ENCODE assay signal across 18 cellular contexts in genomic region chr6:116467096-116467495, GRCh38.
"Had no signal": no experiment of that assay in that cellular context is flagged by ENCODE, and none has a peak within 500 bp of the region (broad histone marks: within the 10 kb centered on the region; RNA-seq: fewer than 3 reads in every experiment).

No MANE protein-coding gene starts in this region.

- DNase-seq: activated CD4-positive, alpha-beta T cell treated with anti-CD3 and anti-CD28 coated beads, Interleukin-2, amount 10 ng/mL, durations not matched to agents 24 days and 14 days; activated CD8-positive, alpha-beta T cell treated with anti-CD3 and anti-CD28 coated beads for 36 hours; activated naive CD4-positive, alpha-beta T cell treated with anti-CD3 and anti-CD28 coated beads for 36 hours; activated naive CD8-positive, alpha-beta T cell treated with anti-CD3 and anti-CD28 coated beads, Interleukin-2, amount 50 U/mL, for 24 hours; activated T-cell treated with anti-CD3 and anti-CD28 coated beads, Interleukin-2, amount 50 U/mL, for 1 hour; aorta; colonic mucosa; heart left ventricle; left ventricle myocardium superior; retina; stimulated activated CD4-positive, alpha-beta T cell treated with anti-CD3 and anti-CD28 coated beads, Interleukin-2, amount 100 ng/mL, for 24 hours; stimulated activated naive CD8-positive, alpha-beta T cell treated with anti-CD3 and anti-CD28 coated beads, Interleukin-15, amount 100 ng/mL, for 72 hours; transverse colon; uterus had no signal

- H3K9me3 Mint-ChIP-seq: activated CD4-positive, alpha-beta T cell treated with anti-CD3 and anti-CD28 coated beads, Interleukin-2, amount 10 ng/mL, durations not matched to agents 24 days and 14 days; activated CD8-positive, alpha-beta T cell treated with anti-CD3 and anti-CD28 coated beads for 36 hours; activated naive CD4-positive, alpha-beta T cell treated with anti-CD3 and anti-CD28 coated beads for 36 hours; activated naive CD8-positive, alpha-beta T cell treated with anti-CD3 and anti-CD28 coated beads, Interleukin-2, amount 50 U/mL, for 24 hours; activated T-helper 2 cell treated with anti-CD3 and anti-CD28 coated beads, Interferon-gamma antibody, Interleukin-2, Interleukin-4, amounts not matched to agents 10 μg/mL and 5 μg/mL and 100 μg/mL, durations not matched to agents 14 hours and 24 hours and 36 hours; central memory CD8-positive, alpha-beta T cell; stimulated activated naive CD8-positive, alpha-beta T cell treated with anti-CD3 and anti-CD28 coated beads, Interleukin-15, amount 100 ng/mL, for 72 hours had no signal

- ATAC-seq: activated CD8-positive, alpha-beta T cell treated with anti-CD3 and anti-CD28 coated beads for 36 hours; activated naive CD8-positive, alpha-beta T cell treated with anti-CD3 and anti-CD28 coated beads, Interleukin-2, amount 50 U/mL, for 24 hours; gastroesophageal sphincter; heart left ventricle; stimulated activated naive CD8-positive, alpha-beta T cell treated with anti-CD3 and anti-CD28 coated beads, Interleukin-15, amount 100 ng/mL, for 72 hours had no signal

- H3K27ac Mint-ChIP-seq: activated CD4-positive, alpha-beta T cell treated with anti-CD3 and anti-CD28 coated beads, Interleukin-2, amount 10 ng/mL, durations not matched to agents 24 days and 14 days; activated CD8-positive, alpha-beta T cell treated with anti-CD3 and anti-CD28 coated beads for 36 hours; activated naive CD4-positive, alpha-beta T cell treated with anti-CD3 and anti-CD28 coated beads for 36 hours; activated naive CD8-positive, alpha-beta T cell treated with anti-CD3 and anti-CD28 coated beads, Interleukin-2, amount 50 U/mL, for 24 hours; activated T-helper 2 cell treated with anti-CD3 and anti-CD28 coated beads, Interferon-gamma antibody, Interleukin-2, Interleukin-4, amounts not matched to agents 10 μg/mL and 5 μg/mL and 100 μg/mL, durations not matched to agents 14 hours and 24 hours and 36 hours; stimulated activated naive CD8-positive, alpha-beta T cell treated with anti-CD3 and anti-CD28 coated beads, Interleukin-15, amount 100 ng/mL, for 72 hours; T-helper 2 cell treated with Interferon-gamma antibody and Interleukin-4, amounts not matched to agents 5 μg/mL and 100 μg/mL, for 36 hours had no signal

- H3K4me3 Mint-ChIP-seq: activated CD4-positive, alpha-beta T cell treated with anti-CD3 and anti-CD28 coated beads, Interleukin-2, amount 10 ng/mL, durations not matched to agents 24 days and 14 days; activated CD8-positive, alpha-beta T cell treated with anti-CD3 and anti-CD28 coated beads for 36 hours; activated naive CD4-positive, alpha-beta T cell treated with anti-CD3 and anti-CD28 coated beads for 36 hours; activated naive CD8-positive, alpha-beta T cell treated with anti-CD3 and anti-CD28 coated beads, Interleukin-2, amount 50 U/mL, for 24 hours; central memory CD8-positive, alpha-beta T cell; stimulated activated naive CD8-positive, alpha-beta T cell treated with anti-CD3 and anti-CD28 coated beads, Interleukin-15, amount 100 ng/mL, for 72 hours; T-helper 2 cell treated with Interferon-gamma antibody and Interleukin-4, amounts not matched to agents 5 μg/mL and 100 μg/mL, for 36 hours had no signal

- H3K4me1 Mint-ChIP-seq: central memory CD8-positive, alpha-beta T cell; stimulated activated naive CD8-positive, alpha-beta T cell treated with anti-CD3 and anti-CD28 coated beads, Interleukin-15, amount 100 ng/mL, for 72 hours had no signal
